ENCODE assay signal across 9 cellular contexts in the genomic region with DNA sequence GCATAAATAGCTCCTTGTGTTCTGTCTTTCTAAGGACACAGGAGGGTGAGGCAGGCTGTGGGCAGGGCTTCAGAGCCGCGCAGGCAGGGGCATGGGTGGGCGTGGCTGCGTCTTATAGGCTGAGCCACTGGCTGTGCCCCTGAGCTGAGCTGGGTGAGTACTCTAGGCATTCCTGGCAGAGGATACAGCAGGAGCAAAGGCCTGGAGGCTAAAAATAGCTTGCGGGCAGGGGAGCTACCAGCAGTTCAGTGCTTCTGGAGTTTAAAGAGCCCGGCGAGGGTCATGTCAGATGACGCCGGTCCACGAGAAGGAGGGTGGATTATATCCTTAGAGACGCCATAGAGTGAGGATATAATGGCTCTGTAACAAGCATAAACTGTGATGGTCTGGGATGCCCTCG. TPM values are rescaled to one million over a fixed set of nuclear protein-coding genes. Genes with fewer than 3 reads are reported as not detected.
A peak's percentile ranks its signal among the peaks of the same experiment; 100 is the strongest.
DNase-seq lines count a peak whose midpoint lies in the region; ATAC-seq and TF ChIP-seq lines count a peak whose summit lies in the region.
"Had no signal": no experiment of that assay in that cellular context is flagged by ENCODE, and none has a peak within 500 bp of the region (broad histone marks: within the 10 kb centered on the region; RNA-seq: fewer than 3 reads in every experiment).

No MANE protein-coding gene starts in this region.

- H3K4me3 ChIP-seq in Peyer's patch: peak overlapping the region in 1 of 4 donors; percentile 27
- no peak overlapping the region for H3K4me3 ChIP-seq in fibroblast of lung (replicated peaks in 1 of 4; ENCODE audit: control extremely low read depth in 1 of 4, insufficient read depth in 1 of 4, low read depth in 3 of 4, low read length in 4 of 4)
- peak overlapping the region in 1 of 2 donors; percentile 68 for H3K4me3 ChIP-seq in muscle layer of colon (ENCODE audit: low read depth in 1 of 2, low read length in 2 of 2)

- ATAC-seq in stimulated activated naive CD8-positive, alpha-beta T cell treated with anti-CD3 and anti-CD28 coated beads, Interleukin-15, amount 100 ng/mL, for 72 hours: no peak
- ATAC-seq in HG03097 (IDR thresholded peaks at IDR 0.05; ENCODE audit: low FRiP score, unreplicated experiment): no peak
- no peak for ATAC-seq in HG02973 (IDR thresholded peaks at IDR 0.05; ENCODE audit: unreplicated experiment)

- H3K36me3 ChIP-seq in Peyer's patch (no peaks in the 10 kb centered on the region), fibroblast of lung (ENCODE audit: control insufficient read depth, insufficient read depth, low read length) (no peaks in the 10 kb centered on the region), muscle layer of colon (ENCODE audit: insufficient read depth, low read length) (no peaks in the 10 kb centered on the region)

- no peaks in the 10 kb centered on the region for H3K4me1 Mint-ChIP-seq in stimulated activated naive CD8-positive, alpha-beta T cell treated with anti-CD3 and anti-CD28 coated beads, Interleukin-15, amount 100 ng/mL, for 72 hours

- H3K79me2 ChIP-seq in fibroblast of lung (ENCODE audit: control insufficient read depth, insufficient read depth, low read length): no peaks in the 10 kb centered on the region

- TF ChIP-seq CTCF in Peyer's patch (IDR thresholded peaks at IDR 0.05): peak in 2 of 6 experiments; percentile 7 to 23
- no peak for TF ChIP-seq CTCF in fibroblast of lung (conservative IDR thresholded peaks at IDR 0.05 in 1 of 2, IDR thresholded peaks at IDR 0.05 in 1 of 2; ENCODE audit: low read depth in 1 of 2, low read length in 2 of 2)

- no peak overlapping the region for H3K4me2 ChIP-seq in fibroblast of lung (ENCODE audit: extremely low read depth, insufficient read depth, low read length)

- no peak overlapping the region for H2AFZ ChIP-seq in fibroblast of lung (ENCODE audit: low read length)

- H3K27me3 ChIP-seq in Peyer's patch (no peaks in the 10 kb centered on the region), fibroblast of lung (ENCODE audit: control insufficient read depth, insufficient read depth, low read length) (peaks cover 3% of the 10 kb centered on the region), muscle layer of colon (ENCODE audit: control insufficient read depth in 1 of 2, insufficient read depth in 2 of 2, low read length in 2 of 2) (no peaks in the 10 kb centered on the region)

- H3K4me3 Mint-ChIP-seq in stimulated activated naive CD8-positive, alpha-beta T cell treated with anti-CD3 and anti-CD28 coated beads, Interleukin-15, amount 100 ng/mL, for 72 hours: no peak overlapping the region
- H3K4me3 Mint-ChIP-seq: IgD-negative memory B cell had no signal

- H3K9ac ChIP-seq in fibroblast of lung (ENCODE audit: insufficient read depth, low read length): no peak overlapping the region
- peak overlapping the region; percentile 29 for H3K9ac ChIP-seq in muscle layer of colon (ENCODE audit: low read length)

- no peaks in the 10 kb centered on the region for H4K20me1 ChIP-seq in fibroblast of lung (ENCODE audit: control insufficient read depth, extremely low read depth, insufficient read depth, low read length)

- TF ChIP-seq POLR2A in Peyer's patch (IDR thresholded peaks at IDR 0.05): peak in 1 of 2 donors; percentile 44

- H3K27me3 Mint-ChIP-seq in stimulated activated naive CD8-positive, alpha-beta T cell treated with anti-CD3 and anti-CD28 coated beads, Interleukin-15, amount 100 ng/mL, for 72 hours: peaks cover 31% of the 10 kb centered on the region

- peak overlapping the region in 2 of 4 donors; percentile 0 to 61 for H3K27ac ChIP-seq in Peyer's patch
- H3K27ac ChIP-seq in fibroblast of lung (ENCODE audit: insufficient read depth, low read length): no peak overlapping the region
- peak overlapping the region; percentile 30 for H3K27ac ChIP-seq in muscle layer of colon (ENCODE audit: low read depth, low read length)

- H3K9me3 ChIP-seq in Peyer's patch (peaks cover 0 to 18% (median 7%) of the 10 kb centered on the region in 4 donors), fibroblast of lung (ENCODE audit: control insufficient read depth, insufficient read depth, low read depth, low read length) (no peaks in the 10 kb centered on the region), muscle layer of colon (ENCODE audit: low read length) (peaks cover 7% of the 10 kb centered on the region)

- H3K4me1 ChIP-seq in Peyer's patch (no peaks in the 10 kb centered on the region), fibroblast of lung (ENCODE audit: control insufficient read depth, extremely low read depth, insufficient read depth, low read length) (no peaks in the 10 kb centered on the region), muscle layer of colon (ENCODE audit: insufficient read depth, low read length) (peaks cover 18% of the 10 kb centered on the region)

- peak; percentile 44 for DNase-seq in DMS79 treated with DMSO at 0.1 percent for 48 hours (lab: John Stamatoyannopoulos, UW)
- peak in 2 of 3 donors; percentile 89 to 91 for DNase-seq in Peyer's patch
- peak; percentile 68 to 88 for DNase-seq in fibroblast of lung (ENCODE audit: low read depth in 2 of 2)
- no peak for DNase-seq in stimulated activated CD8-positive, alpha-beta memory T cell treated with anti-CD3 and anti-CD28 coated beads, Interleukin-4, amount 100 ng/mL, for 48 hours
- DNase-seq in stimulated activated naive CD8-positive, alpha-beta T cell treated with anti-CD3 and anti-CD28 coated beads, Interleukin-15, amount 100 ng/mL, for 72 hours: no peak

- peaks cover 29 to 32% of the 10 kb centered on the region in 2 donors for H3K9me3 Mint-ChIP-seq in stimulated activated naive CD8-positive, alpha-beta T cell treated with anti-CD3 and anti-CD28 coated beads, Interleukin-15, amount 100 ng/mL, for 72 hours

- no peak overlapping the region for H3K27ac Mint-ChIP-seq in stimulated activated naive CD8-positive, alpha-beta T cell treated with anti-CD3 and anti-CD28 coated beads, Interleukin-15, amount 100 ng/mL, for 72 hours
- H3K27ac Mint-ChIP-seq: IgD-negative memory B cell had no signal

RNA-seq across cellular contexts. Expression of a gene that starts 31.5 kb away (rescaled TPM):
- total RNA-seq in Peyer's patch (10 to 100 TPM; 63.7 to 91.1 (median 77.9) TPM), fibroblast of lung (275 and 420 TPM in 2 replicates)
- polyA plus RNA-seq in fibroblast of lung: 491 and 527 TPM in 2 replicates
- polyA plus RNA-seq in fibroblast of lung (2012): 352 and 364 TPM in 2 replicates
- polyA minus RNA-seq in fibroblast of lung (ENCODE audit: low replicate concordance): 47.0 and 54.5 TPM in 2 replicates

Comparison
In these comparisons a context has a peak if more than half of its experiments do, and no peak if none do; other contexts are left out.
1. DNase-seq: peak in DMS79 treated with DMSO at 0.1 percent for 48 hours (single experiment), Peyer's patch (2 of 3) and fibroblast of lung (2 of 2); none in stimulated activated CD8-positive, alpha-beta memory T cell treated with anti-CD3 and anti-CD28 coated beads, Interleukin-4, amount 100 ng/mL, for 48 hours (single experiment) and stimulated activated naive CD8-positive, alpha-beta T cell treated with anti-CD3 and anti-CD28 coated beads, Interleukin-15, amount 100 ng/mL, for 72 hours (0 of 2).